11 cellular contexts compared by ENCODE assay signal in the genomic region with DNA sequence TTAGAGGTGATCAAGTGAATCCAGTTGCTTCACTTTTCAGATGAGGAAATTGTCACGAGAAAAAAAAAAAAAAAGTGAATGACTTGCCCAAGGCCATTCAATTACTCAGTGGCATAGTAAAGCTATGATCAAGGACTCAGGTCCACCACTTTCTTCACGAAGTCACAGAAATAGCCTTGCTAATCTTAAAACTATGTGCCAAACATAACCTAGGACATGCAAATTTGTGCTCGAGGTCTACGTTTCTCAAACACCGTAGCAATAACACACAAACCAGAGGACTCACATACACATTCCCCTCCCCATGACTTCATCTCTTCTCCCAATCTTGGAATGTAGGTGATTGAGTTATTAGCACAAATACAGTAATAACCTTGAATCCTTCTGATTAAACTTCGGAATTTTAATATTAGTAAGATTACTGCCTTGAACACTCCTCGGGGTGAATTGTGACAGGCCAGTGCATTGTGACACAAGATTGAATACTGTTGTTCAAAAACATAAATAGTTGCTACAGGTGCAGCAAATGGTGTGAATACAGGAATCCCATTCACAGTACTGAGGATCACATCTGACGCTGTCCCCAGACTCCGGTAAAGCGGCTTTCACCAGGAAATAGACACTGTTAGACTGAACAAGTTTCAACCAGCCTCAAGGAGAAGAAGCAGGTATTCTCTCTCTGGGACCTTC. TPM values are rescaled to one million over a fixed set of nuclear protein-coding genes. Genes with fewer than 3 reads are reported as not detected.
DNase-seq lines count a peak whose midpoint lies in the region; ATAC-seq and TF ChIP-seq lines count a peak whose summit lies in the region.
"Had no signal": no experiment of that assay in that cellular context is flagged by ENCODE, and none has a peak within 500 bp of the region (broad histone marks: within the 10 kb centered on the region; RNA-seq: fewer than 3 reads in every experiment).

No MANE protein-coding gene starts in this region.

- no peaks in the 10 kb centered on the region for H3K9me3 ChIP-seq in heart left ventricle
- H3K9me3 ChIP-seq in liver (ENCODE audit: control insufficient read depth in 4 of 4, low read length in 3 of 4) = no peaks in the 10 kb centered on the region
- H3K9me3 ChIP-seq in tibial nerve = no peaks in the 10 kb centered on the region
- H3K9me3 ChIP-seq in uterus = no peaks in the 10 kb centered on the region
- H3K9me3 ChIP-seq: neutrophil had no signal

- ATAC-seq in heart left ventricle = no peak
- ATAC-seq in Right ventricle myocardium superior (ENCODE audit: poor library complexity) = no peak
- ATAC-seq: effector memory CD8-positive, alpha-beta T cell had no signal

- TF ChIP-seq POLR2A in heart left ventricle (IDR thresholded peaks at IDR 0.05) = no peak
- no peak for TF ChIP-seq POLR2A in tibial nerve (IDR thresholded peaks at IDR 0.05)
- TF ChIP-seq POLR2A in uterus (IDR thresholded peaks at IDR 0.05) = no peak
- no peak for TF ChIP-seq POLR2A in lower leg skin (IDR thresholded peaks at IDR 0.05)

- no peak for TF ChIP-seq EP300 in tibial nerve (IDR thresholded peaks at IDR 0.05)

- no peaks in the 10 kb centered on the region for H3K36me3 ChIP-seq in heart left ventricle
- no peaks in the 10 kb centered on the region for H3K36me3 ChIP-seq in liver (ENCODE audit: control insufficient read depth in 4 of 4, insufficient read depth in 3 of 4, low read depth in 1 of 4, low read length in 3 of 4)
- H3K36me3 ChIP-seq in tibial nerve = no peaks in the 10 kb centered on the region
- H3K36me3 ChIP-seq in uterus = no peaks in the 10 kb centered on the region
- H3K36me3 ChIP-seq: neutrophil had no signal

- intact Hi-C loops in heart left ventricle (cut with DNase I) (loop anchor here in 2 of 10 donors (5.0 kb wide), 2 partner anchors 81 to 106 kb away; partner anchors contain the start of gene CCDC34 (in 1 of the 2)), Right ventricle myocardium superior (cut with DNase I) (loop anchor here (10.0 kb wide), 1 partner anchor 74 kb away; no protein-coding TSS in a partner anchor), uterus (cut with DNase I; ENCODE audit: low total_unique reads) (no loop called here), lower leg skin (cut with DNase I; ENCODE audit: low total_unique reads) (no loop called here)

- WGBS in heart left ventricle, 4 donors = 54 to 64% (median 59%) methylated on average over 10 of the region's 10 CpGs
- 37% methylated on average over 10 of the region's 10 CpGs for WGBS in liver
- 81 to 84% methylated on average over 10 of the region's 10 CpGs for WGBS in tibial nerve, 2 donors
- WGBS in lower leg skin, 2 donors = 41 to 46% methylated on average over 10 of the region's 10 CpGs

- TF ChIP-seq RAD21 in liver (IDR thresholded peaks at IDR 0.05) = no peak

- H3K4me1 ChIP-seq in heart left ventricle = peaks cover 0 to 67% (median 38%) of the 10 kb centered on the region in 12 donors
- peaks cover 2 to 56% (median 42%) of the 10 kb centered on the region in 4 donors for H3K4me1 ChIP-seq in liver (ENCODE audit: control insufficient read depth in 4 of 4, insufficient read depth in 4 of 4, low read length in 3 of 4)
- H3K4me1 ChIP-seq in tibial nerve = peaks cover 0 to 56% (median 14%) of the 10 kb centered on the region in 4 donors
- H3K4me1 ChIP-seq in uterus = peaks cover 0 to 6% of the 10 kb centered on the region in 2 donors

- H3K4me3 ChIP-seq in heart left ventricle = peak overlapping the region in 9 of 12 donors; percentile 15 to 99 (median 79)
- peak overlapping the region; percentile 18 to 96 (median 81) for H3K4me3 ChIP-seq in liver (ENCODE audit: low read depth in 1 of 3, low read length in 3 of 3)
- peak overlapping the region in 1 of 4 donors; percentile 3 for H3K4me3 ChIP-seq in tibial nerve
- no peak overlapping the region for H3K4me3 ChIP-seq in uterus
- no peak overlapping the region for H3K4me3 ChIP-seq in lower leg skin (ENCODE audit: low read depth, poor library complexity, severe bottlenecking)

- TF ChIP-seq CTCF in heart left ventricle (IDR thresholded peaks at IDR 0.05) (no peak), liver (IDR thresholded peaks at IDR 0.05; ENCODE audit: low read depth, low read length, missing input control) (no peak), tibial nerve (IDR thresholded peaks at IDR 0.05) (no peak), uterus (IDR thresholded peaks at IDR 0.05) (no peak), lower leg skin (IDR thresholded peaks at IDR 0.05) (no peak)

- DNase-seq in heart left ventricle (no peak), Right ventricle myocardium superior (no peak), caudate nucleus (lab: John Stamatoyannopoulos, UW) (no peak), tibial nerve (ENCODE audit: low spot score in 2 of 2) (no peak), uterus (no peak), putamen (ENCODE audit: low spot score) (no peak), lower leg skin (ENCODE audit: low spot score in 2 of 2) (no peak)
- DNase-seq: effector memory CD8-positive, alpha-beta T cell; SHP77 had no signal

- peak overlapping the region; percentile 35 to 59 for H3K9ac ChIP-seq in liver (ENCODE audit: low read depth in 1 of 2, low read length in 2 of 2)

- H3K27me3 ChIP-seq in heart left ventricle = no peaks in the 10 kb centered on the region
- H3K27me3 ChIP-seq in liver (ENCODE audit: control insufficient read depth in 4 of 4, insufficient read depth in 4 of 4, low read length in 3 of 4) = no peaks in the 10 kb centered on the region
- no peaks in the 10 kb centered on the region for H3K27me3 ChIP-seq in tibial nerve
- H3K27me3 ChIP-seq in uterus = no peaks in the 10 kb centered on the region

- peak overlapping the region in 4 of 12 donors; percentile 13 to 48 (median 18) for H3K27ac ChIP-seq in heart left ventricle
- H3K27ac ChIP-seq in caudate nucleus (ENCODE audit: low read depth, low read length) = peak overlapping the region; percentile 32
- peak overlapping the region; percentile 70 to 75 for H3K27ac ChIP-seq in liver (ENCODE audit: low read depth in 1 of 2, low read length in 2 of 2)
- peak overlapping the region in 3 of 4 donors; percentile 21 to 92 (median 69) for H3K27ac ChIP-seq in tibial nerve
- H3K27ac ChIP-seq in uterus = no peak overlapping the region
- H3K27ac ChIP-seq: neutrophil had no signal

TF ChIP-seq in liver, 16 proteins besides CTCF, POLR2A, EP300 and RAD21 (continues in another document):
- TF ChIP-seq HNF4A (conservative IDR thresholded peaks at IDR 0.05) (no peak), NR2F2 (IDR thresholded peaks at IDR 0.05) (no peak), FOXA1 (IDR thresholded peaks at IDR 0.05) (no peak), FOXA2 (IDR thresholded peaks at IDR 0.05) (no peak), SP1 (IDR thresholded peaks at IDR 0.05) (no peak), ZBTB33 (IDR thresholded peaks at IDR 0.05) (no peak), HNF4G (IDR thresholded peaks at IDR 0.05) (no peak), JUND (IDR thresholded peaks at IDR 0.05) (no peak)
- TF ChIP-seq, protein P1, sequence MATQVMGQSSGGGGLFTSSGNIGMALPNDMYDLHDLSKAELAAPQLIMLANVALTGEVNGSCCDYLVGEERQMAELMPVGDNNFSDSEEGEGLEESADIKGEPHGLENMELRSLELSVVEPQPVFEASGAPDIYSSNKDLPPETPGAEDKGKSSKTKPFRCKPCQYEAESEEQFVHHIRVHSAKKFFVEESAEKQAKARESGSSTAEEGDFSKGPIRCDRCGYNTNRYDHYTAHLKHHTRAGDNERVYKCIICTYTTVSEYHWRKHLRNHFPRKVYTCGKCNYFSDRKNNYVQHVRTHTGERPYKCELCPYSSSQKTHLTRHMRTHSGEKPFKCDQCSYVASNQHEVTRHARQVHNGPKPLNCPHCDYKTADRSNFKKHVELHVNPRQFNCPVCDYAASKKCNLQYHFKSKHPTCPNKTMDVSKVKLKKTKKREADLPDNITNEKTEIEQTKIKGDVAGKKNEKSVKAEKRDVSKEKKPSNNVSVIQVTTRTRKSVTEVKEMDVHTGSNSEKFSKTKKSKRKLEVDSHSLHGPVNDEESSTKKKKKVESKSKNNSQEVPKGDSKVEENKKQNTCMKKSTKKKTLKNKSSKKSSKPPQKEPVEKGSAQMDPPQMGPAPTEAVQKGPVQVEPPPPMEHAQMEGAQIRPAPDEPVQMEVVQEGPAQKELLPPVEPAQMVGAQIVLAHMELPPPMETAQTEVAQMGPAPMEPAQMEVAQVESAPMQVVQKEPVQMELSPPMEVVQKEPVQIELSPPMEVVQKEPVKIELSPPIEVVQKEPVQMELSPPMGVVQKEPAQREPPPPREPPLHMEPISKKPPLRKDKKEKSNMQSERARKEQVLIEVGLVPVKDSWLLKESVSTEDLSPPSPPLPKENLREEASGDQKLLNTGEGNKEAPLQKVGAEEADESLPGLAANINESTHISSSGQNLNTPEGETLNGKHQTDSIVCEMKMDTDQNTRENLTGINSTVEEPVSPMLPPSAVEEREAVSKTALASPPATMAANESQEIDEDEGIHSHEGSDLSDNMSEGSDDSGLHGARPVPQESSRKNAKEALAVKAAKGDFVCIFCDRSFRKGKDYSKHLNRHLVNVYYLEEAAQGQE (IDR thresholded peaks at IDR 0.05) = no peak

RNA-seq across cellular contexts. Expression of gene LGR4, which starts 3.8 kb away (rescaled TPM):
- total RNA-seq in heart left ventricle (10 to 100 TPM; 15.5 to 39.1 (median 28.8) TPM), Right ventricle myocardium superior (24.2 TPM), liver (10 to 100 TPM; 64.7 to 95.3 TPM), tibial nerve (10 to 100 TPM; 26.5 to 51.3 (median 31.9) TPM), uterus (10 to 100 TPM in 3 of 4 donors, 1 to 10 TPM in 1; 9.4 to 57.9 (median 16.1) TPM), lower leg skin (10 to 100 TPM; 32.0 to 70.2 (median 50.4) TPM)
- polyA plus RNA-seq in heart left ventricle (10 to 100 TPM in 1 of 2 donors, 1 to 10 TPM in 1; 7.4 to 12.3 TPM), liver (10 to 100 TPM; 13.7 to 20.4 TPM)

RNA-seq across cellular contexts. Expression of gene LIN7C, which starts 37.8 kb away (rescaled TPM):
- total RNA-seq in heart left ventricle = 10 to 100 TPM; 13.2 to 24.1 (median 16.6) TPM
- polyA plus RNA-seq in heart left ventricle = 1 to 10 TPM; 5.0 to 5.6 TPM
- 14.9 TPM for total RNA-seq in Right ventricle myocardium superior
- 10 to 100 TPM; 37.7 to 43.7 TPM for total RNA-seq in liver
- 10 to 100 TPM in 1 of 2 donors, 1 to 10 TPM in 1; 5.2 to 14.0 TPM for polyA plus RNA-seq in liver
- 10 to 100 TPM; 25.7 to 41.5 (median 36.2) TPM for total RNA-seq in tibial nerve
- total RNA-seq in uterus = 10 to 100 TPM; 11.8 to 98.0 (median 45.5) TPM
- 10 to 100 TPM; 29.2 to 35.6 (median 34.5) TPM for total RNA-seq in lower leg skin

Comparison
In these comparisons a context has a peak if more than half of its experiments do, and no peak if none do; other contexts are left out.
1. H3K27ac ChIP-seq: peak in caudate nucleus (single experiment), liver (2 of 2) and tibial nerve (3 of 4); none in uterus (0 of 2).
2. H3K4me3 ChIP-seq: peak in heart left ventricle (9 of 12) and liver (3 of 3); none in uterus (0 of 2) and lower leg skin (single experiment).